In the genomic region with DNA sequence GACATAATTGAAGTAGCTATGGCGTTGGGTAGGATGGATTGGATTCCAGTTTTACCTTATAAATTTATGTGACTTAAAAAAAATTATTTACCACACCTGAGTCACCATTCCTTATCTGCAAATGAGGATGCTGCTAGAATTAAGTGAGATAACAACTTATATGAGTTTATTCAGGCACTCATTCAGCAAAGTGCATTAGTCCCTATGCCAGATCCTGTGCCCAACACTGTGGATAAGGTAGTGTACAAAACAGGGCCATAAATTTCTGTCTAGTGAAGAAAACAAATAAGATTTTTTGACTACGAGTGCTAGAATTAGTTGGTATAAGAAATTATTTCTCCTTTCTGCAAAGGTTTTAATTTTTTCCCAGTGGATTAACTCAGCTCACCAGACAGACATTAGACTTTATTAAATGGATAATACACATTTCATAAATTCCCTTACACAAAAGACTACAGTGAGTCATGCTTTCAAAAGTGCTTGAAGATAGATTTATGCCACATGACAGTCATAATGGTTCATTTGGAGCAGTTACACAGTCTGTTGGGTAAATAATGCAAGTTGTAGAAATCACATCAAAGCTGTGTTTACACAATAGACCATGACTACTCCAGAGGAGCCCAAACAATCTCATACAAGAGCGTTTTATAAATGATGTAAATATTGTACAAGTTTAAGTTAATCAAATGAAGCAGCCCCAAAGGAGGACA, we compare ENCODE assay signal across 12 cellular contexts.
DNase-seq lines count a peak whose midpoint lies in the region; ATAC-seq and TF ChIP-seq lines count a peak whose summit lies in the region.
"Had no signal": no experiment of that assay in that cellular context is flagged by ENCODE, and none has a peak within 500 bp of the region (broad histone marks: within the 10 kb centered on the region; RNA-seq: fewer than 3 reads in every experiment).

No MANE protein-coding gene starts in this region.

- intact Hi-C loops in left colon (cut with DNase I, micrococcal nuclease), result no loop called here

- no peak overlapping the region for H3K4me3 Mint-ChIP-seq in T-cell
- H3K4me3 Mint-ChIP-seq: dendritic cell treated with granulocyte-macrophage colony-stimulating factor and Interleukin-4, amounts not matched to agents 40 ng/mL and 50 ng/mL, for 4 days had no signal

- H3K9me3 Mint-ChIP-seq in T-cell, result no peaks in the 10 kb centered on the region
- H3K9me3 Mint-ChIP-seq: dendritic cell treated with granulocyte-macrophage colony-stimulating factor and Interleukin-4, amounts not matched to agents 40 ng/mL and 50 ng/mL, for 4 days had no signal

- POLR2A ChIA-PET in T-cell (lab: Charles Lee), result no interaction called here

- ATAC-seq in HG02759 (IDR thresholded peaks at IDR 0.05; ENCODE audit: unreplicated experiment) (peak; percentile 39), SK-N-SH treated with all-trans-retinoic acid at 6 μM for 48 hours (peak; percentile 90), left colon (peak; percentile 30), T-cell (replicated peaks in 1 of 4) (no peak), HG02678 (IDR thresholded peaks at IDR 0.05; ENCODE audit: unreplicated experiment) (no peak)

- no peaks in the 10 kb centered on the region for H3K27me3 Mint-ChIP-seq in T-cell

- DNase-seq in DMS53 (lab: John Stamatoyannopoulos, UW) (peak; percentile 71), left colon (no peak), T-cell (no peak), 8988T (no peak), putamen (ENCODE audit: low spot score) (no peak)
- DNase-seq: activated CD8-positive, alpha-beta memory T cell treated with anti-CD3 and anti-CD28 coated beads, Interleukin-2, amount 50 U/mL, for 4 hours; left ventricle myocardium inferior; NCI-H1694 had no signal

- H3K4me1 Mint-ChIP-seq in T-cell, result peaks cover 20 to 39% (median 20%) of the 10 kb centered on the region in 3 donors

- H3K27ac Mint-ChIP-seq in T-cell, result no peak overlapping the region

- H3K36me3 Mint-ChIP-seq in T-cell, result no peaks in the 10 kb centered on the region

- CTCF ChIA-PET in T-cell (lab: Charles Lee), result interaction anchor here in 1 of 2 donors (0.6 kb wide), 1 partner anchor 54 kb away, joined by 6 read pairs; no protein-coding TSS in a partner anchor

TF ChIP-seq in SK-N-SH treated with all-trans-retinoic acid at 6 μM for 48 hours, 23 proteins besides CTCF, POLR2A, EP300 and RAD21 (continues in another document):
- TF ChIP-seq, protein P1, sequence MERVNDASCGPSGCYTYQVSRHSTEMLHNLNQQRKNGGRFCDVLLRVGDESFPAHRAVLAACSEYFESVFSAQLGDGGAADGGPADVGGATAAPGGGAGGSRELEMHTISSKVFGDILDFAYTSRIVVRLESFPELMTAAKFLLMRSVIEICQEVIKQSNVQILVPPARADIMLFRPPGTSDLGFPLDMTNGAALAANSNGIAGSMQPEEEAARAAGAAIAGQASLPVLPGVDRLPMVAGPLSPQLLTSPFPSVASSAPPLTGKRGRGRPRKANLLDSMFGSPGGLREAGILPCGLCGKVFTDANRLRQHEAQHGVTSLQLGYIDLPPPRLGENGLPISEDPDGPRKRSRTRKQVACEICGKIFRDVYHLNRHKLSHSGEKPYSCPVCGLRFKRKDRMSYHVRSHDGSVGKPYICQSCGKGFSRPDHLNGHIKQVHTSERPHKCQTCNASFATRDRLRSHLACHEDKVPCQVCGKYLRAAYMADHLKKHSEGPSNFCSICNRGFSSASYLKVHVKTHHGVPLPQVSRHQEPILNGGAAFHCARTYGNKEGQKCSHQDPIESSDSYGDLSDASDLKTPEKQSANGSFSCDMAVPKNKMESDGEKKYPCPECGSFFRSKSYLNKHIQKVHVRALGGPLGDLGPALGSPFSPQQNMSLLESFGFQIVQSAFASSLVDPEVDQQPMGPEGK (CRISPR knock-in tag; IDR thresholded peaks at IDR 0.05; ENCODE audit: borderline replicate concordance), result peak; percentile 48; the same call in 1 of the 2 replicates
- TF ChIP-seq TOX (CRISPR knock-in tag; IDR thresholded peaks at IDR 0.05; ENCODE audit: borderline replicate concordance), result no peak
- TF ChIP-seq ZFP3 (CRISPR knock-in tag; IDR thresholded peaks at IDR 0.05), result no peak
- no peak for TF ChIP-seq ZFP30 (CRISPR knock-in tag; IDR thresholded peaks at IDR 0.05)
- no peak for TF ChIP-seq TCF4 (CRISPR knock-in tag; IDR thresholded peaks at IDR 0.05; ENCODE audit: borderline replicate concordance)
- no peak for TF ChIP-seq BACH2 (CRISPR knock-in tag; IDR thresholded peaks at IDR 0.05; ENCODE audit: borderline replicate concordance)
- TF ChIP-seq PPARA (CRISPR knock-in tag; IDR thresholded peaks at IDR 0.05; ENCODE audit: borderline replicate concordance), result no peak
- TF ChIP-seq RARB (CRISPR knock-in tag; IDR thresholded peaks at IDR 0.05), result no peak
- no peak for TF ChIP-seq OSR1 (CRISPR knock-in tag; IDR thresholded peaks at IDR 0.05)
- TF ChIP-seq, protein P2, sequence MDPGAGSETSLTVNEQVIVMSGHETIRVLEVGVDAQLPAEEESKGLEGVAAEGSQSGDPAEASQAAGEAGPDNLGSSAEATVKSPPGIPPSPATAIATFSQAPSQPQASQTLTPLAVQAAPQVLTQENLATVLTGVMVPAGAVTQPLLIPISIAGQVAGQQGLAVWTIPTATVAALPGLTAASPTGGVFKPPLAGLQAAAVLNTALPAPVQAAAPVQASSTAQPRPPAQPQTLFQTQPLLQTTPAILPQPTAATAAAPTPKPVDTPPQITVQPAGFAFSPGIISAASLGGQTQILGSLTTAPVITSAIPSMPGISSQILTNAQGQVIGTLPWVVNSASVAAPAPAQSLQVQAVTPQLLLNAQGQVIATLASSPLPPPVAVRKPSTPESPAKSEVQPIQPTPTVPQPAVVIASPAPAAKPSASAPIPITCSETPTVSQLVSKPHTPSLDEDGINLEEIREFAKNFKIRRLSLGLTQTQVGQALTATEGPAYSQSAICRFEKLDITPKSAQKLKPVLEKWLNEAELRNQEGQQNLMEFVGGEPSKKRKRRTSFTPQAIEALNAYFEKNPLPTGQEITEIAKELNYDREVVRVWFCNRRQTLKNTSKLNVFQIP (CRISPR knock-in tag; IDR thresholded peaks at IDR 0.05; ENCODE audit: borderline replicate concordance, low read depth), result no peak
- TF ChIP-seq SNAI2 (CRISPR knock-in tag; IDR thresholded peaks at IDR 0.05), result no peak
- no peak for TF ChIP-seq GLIS3 (CRISPR knock-in tag; IDR thresholded peaks at IDR 0.05)
- TF ChIP-seq ARNTL (CRISPR knock-in tag; IDR thresholded peaks at IDR 0.05; ENCODE audit: borderline replicate concordance, low read depth), result no peak
- TF ChIP-seq ZNF70 (CRISPR knock-in tag; IDR thresholded peaks at IDR 0.05), result no peak
- TF ChIP-seq ZNF565 (CRISPR knock-in tag; conservative IDR thresholded peaks at IDR 0.05; ENCODE audit: low read depth), result no peak
- TF ChIP-seq, protein P3, sequence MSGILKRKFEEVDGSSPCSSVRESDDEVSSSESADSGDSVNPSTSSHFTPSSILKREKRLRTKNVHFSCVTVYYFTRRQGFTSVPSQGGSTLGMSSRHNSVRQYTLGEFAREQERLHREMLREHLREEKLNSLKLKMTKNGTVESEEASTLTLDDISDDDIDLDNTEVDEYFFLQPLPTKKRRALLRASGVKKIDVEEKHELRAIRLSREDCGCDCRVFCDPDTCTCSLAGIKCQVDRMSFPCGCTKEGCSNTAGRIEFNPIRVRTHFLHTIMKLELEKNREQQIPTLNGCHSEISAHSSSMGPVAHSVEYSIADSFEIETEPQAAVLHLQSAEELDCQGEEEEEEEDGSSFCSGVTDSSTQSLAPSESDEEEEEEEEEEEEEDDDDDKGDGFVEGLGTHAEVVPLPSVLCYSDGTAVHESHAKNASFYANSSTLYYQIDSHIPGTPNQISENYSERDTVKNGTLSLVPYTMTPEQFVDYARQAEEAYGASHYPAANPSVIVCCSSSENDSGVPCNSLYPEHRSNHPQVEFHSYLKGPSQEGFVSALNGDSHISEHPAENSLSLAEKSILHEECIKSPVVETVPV (CRISPR knock-in tag; IDR thresholded peaks at IDR 0.05), result no peak
- TF ChIP-seq ISL1 (CRISPR knock-in tag; IDR thresholded peaks at IDR 0.05), result peak; percentile 99
- TF ChIP-seq ESRRG (CRISPR knock-in tag; IDR thresholded peaks at IDR 0.05), result no peak
- TF ChIP-seq, protein P4, sequence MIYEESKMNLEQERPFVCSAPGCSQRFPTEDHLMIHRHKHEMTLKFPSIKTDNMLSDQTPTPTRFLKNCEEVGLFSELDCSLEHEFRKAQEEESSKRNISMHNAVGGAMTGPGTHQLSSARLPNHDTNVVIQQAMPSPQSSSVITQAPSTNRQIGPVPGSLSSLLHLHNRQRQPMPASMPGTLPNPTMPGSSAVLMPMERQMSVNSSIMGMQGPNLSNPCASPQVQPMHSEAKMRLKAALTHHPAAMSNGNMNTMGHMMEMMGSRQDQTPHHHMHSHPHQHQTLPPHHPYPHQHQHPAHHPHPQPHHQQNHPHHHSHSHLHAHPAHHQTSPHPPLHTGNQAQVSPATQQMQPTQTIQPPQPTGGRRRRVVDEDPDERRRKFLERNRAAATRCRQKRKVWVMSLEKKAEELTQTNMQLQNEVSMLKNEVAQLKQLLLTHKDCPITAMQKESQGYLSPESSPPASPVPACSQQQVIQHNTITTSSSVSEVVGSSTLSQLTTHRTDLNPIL (CRISPR knock-in tag; IDR thresholded peaks at IDR 0.05; ENCODE audit: low read depth), result no peak
- TF ChIP-seq, protein P5, sequence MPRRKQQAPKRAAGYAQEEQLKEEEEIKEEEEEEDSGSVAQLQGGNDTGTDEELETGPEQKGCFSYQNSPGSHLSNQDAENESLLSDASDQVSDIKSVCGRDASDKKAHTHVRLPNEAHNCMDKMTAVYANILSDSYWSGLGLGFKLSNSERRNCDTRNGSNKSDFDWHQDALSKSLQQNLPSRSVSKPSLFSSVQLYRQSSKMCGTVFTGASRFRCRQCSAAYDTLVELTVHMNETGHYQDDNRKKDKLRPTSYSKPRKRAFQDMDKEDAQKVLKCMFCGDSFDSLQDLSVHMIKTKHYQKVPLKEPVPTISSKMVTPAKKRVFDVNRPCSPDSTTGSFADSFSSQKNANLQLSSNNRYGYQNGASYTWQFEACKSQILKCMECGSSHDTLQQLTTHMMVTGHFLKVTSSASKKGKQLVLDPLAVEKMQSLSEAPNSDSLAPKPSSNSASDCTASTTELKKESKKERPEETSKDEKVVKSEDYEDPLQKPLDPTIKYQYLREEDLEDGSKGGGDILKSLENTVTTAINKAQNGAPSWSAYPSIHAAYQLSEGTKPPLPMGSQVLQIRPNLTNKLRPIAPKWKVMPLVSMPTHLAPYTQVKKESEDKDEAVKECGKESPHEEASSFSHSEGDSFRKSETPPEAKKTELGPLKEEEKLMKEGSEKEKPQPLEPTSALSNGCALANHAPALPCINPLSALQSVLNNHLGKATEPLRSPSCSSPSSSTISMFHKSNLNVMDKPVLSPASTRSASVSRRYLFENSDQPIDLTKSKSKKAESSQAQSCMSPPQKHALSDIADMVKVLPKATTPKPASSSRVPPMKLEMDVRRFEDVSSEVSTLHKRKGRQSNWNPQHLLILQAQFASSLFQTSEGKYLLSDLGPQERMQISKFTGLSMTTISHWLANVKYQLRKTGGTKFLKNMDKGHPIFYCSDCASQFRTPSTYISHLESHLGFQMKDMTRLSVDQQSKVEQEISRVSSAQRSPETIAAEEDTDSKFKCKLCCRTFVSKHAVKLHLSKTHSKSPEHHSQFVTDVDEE (CRISPR knock-in tag; IDR thresholded peaks at IDR 0.05), result no peak
- TF ChIP-seq CSDC2 (CRISPR knock-in tag; IDR thresholded peaks at IDR 0.05), result no peak

Comparison
In these comparisons a context has a peak if more than half of its experiments do, and no peak if none do; other contexts are left out.
1. ATAC-seq: peak in HG02759 (single experiment), SK-N-SH treated with all-trans-retinoic acid at 6 μM for 48 hours (single experiment) and left colon (single experiment); none in T-cell (0 of 4) and HG02678 (single experiment).